8 cellular contexts compared by ENCODE assay signal in genomic region chr13:22926176-22927007, GRCh38.
DNase-seq lines count a peak whose midpoint lies in the region; ATAC-seq and TF ChIP-seq lines count a peak whose summit lies in the region.

No MANE protein-coding gene starts in this region.

- WGBS in smooth muscle cell (ENCODE audit: low lambda C conversion rate), result 35% methylated on average over 44 of the region's 70 CpGs

- H3K4me1 ChIP-seq in smooth muscle cell (ENCODE audit: low read depth), result no peaks in the 10 kb centered on the region

- H3K27me3 Mint-ChIP-seq in activated B cell treated with CpG ODN at 0.5 μM for 24 hours, result peaks cover 24% of the 10 kb centered on the region
- peaks cover 4 to 9% (median 7%) of the 10 kb centered on the region in 3 donors for H3K27me3 Mint-ChIP-seq in immature natural killer cell (ENCODE audit: low read depth in 3 of 3)

- no peak overlapping the region for H3K27ac Mint-ChIP-seq in activated B cell treated with CpG ODN at 0.5 μM for 24 hours
- H3K27ac Mint-ChIP-seq in immature natural killer cell, result no peak overlapping the region

- H3K4me1 Mint-ChIP-seq in activated B cell treated with CpG ODN at 0.5 μM for 24 hours, result peaks cover 3% of the 10 kb centered on the region
- H3K4me1 Mint-ChIP-seq in immature natural killer cell, result peaks cover 6 to 9% of the 10 kb centered on the region in 2 donors

- no peak overlapping the region for H3K9ac ChIP-seq in smooth muscle cell (ENCODE audit: low read depth)

- no peaks in the 10 kb centered on the region for H3K9me3 ChIP-seq in smooth muscle cell (replicated peaks; ENCODE audit: low read depth)

- H2AFZ ChIP-seq in smooth muscle cell (ENCODE audit: low read depth), result peak overlapping the region; percentile 54

- H3K36me3 Mint-ChIP-seq in activated B cell treated with CpG ODN at 0.5 μM for 24 hours (ENCODE audit: low read depth) (no peaks in the 10 kb centered on the region), immature natural killer cell (peaks cover 0 to 5% (median 0%) of the 10 kb centered on the region in 3 donors)

- intact Hi-C loops in activated B cell treated with CpG ODN at 0.5 μM for 24 hours (cut with micrococcal nuclease), result no loop called here

- H3F3A ChIP-seq in smooth muscle cell (ENCODE audit: low read depth), result no peaks in the 10 kb centered on the region

- H3K79me2 ChIP-seq in smooth muscle cell (ENCODE audit: low read depth), result no peaks in the 10 kb centered on the region

- H3K4me3 Mint-ChIP-seq in activated B cell treated with CpG ODN at 0.5 μM for 24 hours (peak overlapping the region; percentile 52), immature natural killer cell (peak overlapping the region in 4 of 5 donors; percentile 48 to 74 (median 61))

- in situ Hi-C loops in ACHN (cut with HindIII; ENCODE audit: low pct_ligation_motif_present, low pct_unique_long_range_greater_than_20kb, low sequenced_read_pairs), result no loop called here

- no peaks in the 10 kb centered on the region for H3K27me3 ChIP-seq in smooth muscle cell (ENCODE audit: low read depth)

- H4K20me1 ChIP-seq in smooth muscle cell (ENCODE audit: low read depth), result no peaks in the 10 kb centered on the region

- H3K4me3 ChIP-seq in smooth muscle cell, result peak overlapping the region; percentile 50

- H3K36me3 ChIP-seq in smooth muscle cell (ENCODE audit: low read depth), result no peaks in the 10 kb centered on the region

- DNase-seq in activated B cell treated with CpG ODN at 0.5 μM for 24 hours (no peak), immature natural killer cell (no peak), smooth muscle cell (lab: John Stamatoyannopoulos, UW; ENCODE audit: unreplicated experiment) (no peak), SW480 (ENCODE audit: low spot score) (no peak), ACHN (no peak), NCI-H82 (lab: John Stamatoyannopoulos, UW) (no peak)
- no peak for DNase-seq in stimulated activated CD4-positive, alpha-beta T cell treated with anti-CD3 and anti-CD28 coated beads, Interleukin-2, amount 100 ng/mL, for 24 hours

- no peak overlapping the region for H3K27ac ChIP-seq in smooth muscle cell (ENCODE audit: low read depth)

- CTCF ChIA-PET in activated B cell treated with CpG ODN at 0.5 μM for 24 hours (lab: Charles Lee), result no interaction called here

- peaks cover 2% of the 10 kb centered on the region for H3K9me3 Mint-ChIP-seq in activated B cell treated with CpG ODN at 0.5 μM for 24 hours
- peaks cover 0 to 10% (median 0%) of the 10 kb centered on the region in 6 donors for H3K9me3 Mint-ChIP-seq in immature natural killer cell

- ATAC-seq in GM19463 (IDR thresholded peaks at IDR 0.05; ENCODE audit: unreplicated experiment), result peak; percentile 42
- ATAC-seq in activated B cell treated with CpG ODN at 0.5 μM for 24 hours (ENCODE audit: low read depth), result no peak

- no peak for TF ChIP-seq CTCF in activated B cell treated with CpG ODN at 0.5 μM for 24 hours (IDR thresholded peaks at IDR 0.05)
- TF ChIP-seq CTCF in smooth muscle cell (IDR thresholded peaks at IDR 0.05; ENCODE audit: borderline replicate concordance, insufficient read depth, poor library complexity, severe bottlenecking), result no peak

- H3K4me2 ChIP-seq in smooth muscle cell, result peak overlapping the region; percentile 82

- POLR2A ChIA-PET in activated B cell treated with CpG ODN at 0.5 μM for 24 hours (lab: Charles Lee), result no interaction called here
